Comparison of ENCODE assay signal across 13 cellular contexts in genomic region chr3:21747376-21747775, GRCh38. TPM values are rescaled to one million over a fixed set of nuclear protein-coding genes. Genes with fewer than 3 reads are reported as not detected.
DNase-seq lines count a peak whose midpoint lies in the region; ATAC-seq and TF ChIP-seq lines count a peak whose summit lies in the region.
"Had no signal": no experiment of that assay in that cellular context is flagged by ENCODE, and none has a peak within 500 bp of the region (broad histone marks: within the 10 kb centered on the region; RNA-seq: fewer than 3 reads in every experiment).

No MANE protein-coding gene starts in this region.

- H3K36me3 ChIP-seq in left ventricle myocardium inferior: no peaks in the 10 kb centered on the region
- H3K36me3 ChIP-seq: lower lobe of right lung had no signal

- H3K4me3 ChIP-seq in left ventricle myocardium inferior: peak overlapping the region; percentile 70
- peak overlapping the region in 34 of 59 donors; percentile 2 to 73 (median 62) for H3K4me3 ChIP-seq in dorsolateral prefrontal cortex
- H3K4me3 ChIP-seq: lower lobe of right lung had no signal

- H3K4me1 ChIP-seq in left ventricle myocardium inferior: peaks cover 40% of the 10 kb centered on the region

- DNase-seq in left ventricle myocardium inferior: no peak
- no peak for DNase-seq in left ventricle myocardium superior
- DNase-seq in dorsolateral prefrontal cortex: peak in 1 of 10 donors; percentile 65
- peak; percentile 61 for DNase-seq in myocyte (ENCODE audit: low read depth)
- no peak for DNase-seq in NAMALWA (ENCODE audit: low spot score)
- DNase-seq in NCI-H2081 (lab: John Stamatoyannopoulos, UW): no peak
- no peak for DNase-seq in stimulated activated naive CD4-positive, alpha-beta T cell treated with Interleukin-2 at 50 U/mL for 16 hours (lab: John Stamatoyannopoulos, UW)
- DNase-seq in hepatic stellate cell (ENCODE audit: low spot score): no peak
- DNase-seq: CD8-positive, alpha-beta memory T cell; H9; lower lobe of right lung; natural killer cell; RPMI8226 had no signal

- TF ChIP-seq CTCF in left ventricle myocardium inferior (IDR thresholded peaks at IDR 0.05; ENCODE audit: borderline replicate concordance) (no peak), dorsolateral prefrontal cortex (IDR thresholded peaks at IDR 0.05 in 54 of 56, conservative IDR thresholded peaks at IDR 0.05 in 2 of 56; ENCODE audit: low read depth in 1 of 56, partially characterized antibody in 56 of 56) (no peak)

- H3K27me3 ChIP-seq in left ventricle myocardium inferior (ENCODE audit: low read depth) (peaks cover 3% of the 10 kb centered on the region), dorsolateral prefrontal cortex (peaks cover 0 to 47% (median 0%) of the 10 kb centered on the region in 45 donors)

- intact Hi-C loops in left ventricle myocardium inferior (cut with micrococcal nuclease): no loop called here
- intact Hi-C loops in left ventricle myocardium superior (cut with micrococcal nuclease): no loop called here
- intact Hi-C loops in dorsolateral prefrontal cortex (cut with DNase I): no loop called here

- ATAC-seq in left ventricle myocardium superior: no peak
- ATAC-seq: lower lobe of right lung, natural killer cell had no signal

- H3K27ac ChIP-seq in left ventricle myocardium inferior (replicated peaks): peak overlapping the region; percentile 47
- peak overlapping the region in 9 of 59 donors; percentile 8 to 52 (median 27) for H3K27ac ChIP-seq in dorsolateral prefrontal cortex
- H3K27ac ChIP-seq: lower lobe of right lung had no signal

- no peaks in the 10 kb centered on the region for H3K9me3 ChIP-seq in left ventricle myocardium inferior (replicated peaks)
- H3K9me3 ChIP-seq: lower lobe of right lung had no signal

RNA-seq across cellular contexts. Expression of gene ZNF385D, which starts 3.6 kb away (rescaled TPM):
- total RNA-seq in left ventricle myocardium inferior: 2.3 TPM
- 2.8 TPM for total RNA-seq in left ventricle myocardium superior
- total RNA-seq in dorsolateral prefrontal cortex: 10 to 100 TPM; 10.4 to 66.1 (median 32.9) TPM
- total RNA-seq in myocyte: 0.99 and 1.6 TPM in 2 replicates
- 5.3 TPM for polyA plus RNA-seq in myocyte (2012)
- total RNA-seq: CD8-positive, alpha-beta memory T cell had no signal
- polyA plus RNA-seq: CD8-positive, alpha-beta memory T cell had no signal
